8 cellular contexts compared by ENCODE assay signal in genomic region chr4:13627185-13627605, GRCh38. TPM values are rescaled to one million over a fixed set of nuclear protein-coding genes. Genes with fewer than 3 reads are reported as not detected.
DNase-seq lines count a peak whose midpoint lies in the region; ATAC-seq and TF ChIP-seq lines count a peak whose summit lies in the region.

No MANE protein-coding gene starts in this region.

- H3K9me3 Mint-ChIP-seq in CD8-positive, alpha-beta T cell = no peaks in the 10 kb centered on the region

- POLR2A ChIA-PET in CD8-positive, alpha-beta T cell (lab: Charles Lee) = interaction anchor here (1.3 kb wide), 1 partner anchor 15 kb away, joined by 3 read pairs; no protein-coding TSS in a partner anchor

- WGBS in heart right ventricle, 2 donors = 1% methylated on average over 39 to 45 of the region's 45 CpGs

- intact Hi-C loops in CD8-positive, alpha-beta T cell (cut with DNase I, micrococcal nuclease) = loop anchor here (1.0 to 5.0 kb wide), 4 partner anchors 27 to 1375 kb away; partner anchors contain the start of genes RAB28 (in 2 of the 2) and CPEB2 (in 1 of the 2)
- intact Hi-C loops in heart right ventricle (cut with DNase I) = loop anchor here in 2 of 10 donors (5.0 to 10.0 kb wide), 2 partner anchors 142 to 145 kb away; partner anchors contain the start of gene RAB28 (in 2 of the 2)
- intact Hi-C loops in gastrocnemius medialis (cut with DNase I; ENCODE audit: low total_unique reads) = loop anchor here (5.0 to 10.0 kb wide), 2 partner anchors 145 to 1828 kb away; partner anchors contain the start of gene RAB28

- peaks cover 55% of the 10 kb centered on the region for H3K4me1 Mint-ChIP-seq in CD8-positive, alpha-beta T cell (ENCODE audit: low read depth)

- no peaks in the 10 kb centered on the region for H3K27me3 Mint-ChIP-seq in CD8-positive, alpha-beta T cell (ENCODE audit: low read depth)

- peaks cover 24% of the 10 kb centered on the region for H3K36me3 Mint-ChIP-seq in CD8-positive, alpha-beta T cell

- TF ChIP-seq POLR2A in gastrocnemius medialis (IDR thresholded peaks at IDR 0.05) = no peak

- H3K9me3 ChIP-seq in CD8-positive, alpha-beta T cell (ENCODE audit: low read length) = no peaks in the 10 kb centered on the region
- H3K9me3 ChIP-seq in heart right ventricle (no peaks in the 10 kb centered on the region), gastrocnemius medialis (no peaks in the 10 kb centered on the region)

- H3K27ac Mint-ChIP-seq in CD8-positive, alpha-beta T cell = peak overlapping the region; percentile 97

- no peaks in the 10 kb centered on the region for H3K36me3 ChIP-seq in CD8-positive, alpha-beta T cell (ENCODE audit: insufficient read depth, low read length)
- no peaks in the 10 kb centered on the region for H3K36me3 ChIP-seq in heart right ventricle
- H3K36me3 ChIP-seq in gastrocnemius medialis = no peaks in the 10 kb centered on the region

- H3K4me3 ChIP-seq in CD8-positive, alpha-beta T cell (ENCODE audit: low read depth, low read length) = peak overlapping the region; percentile 65
- H3K4me3 ChIP-seq in heart right ventricle (peak overlapping the region; percentile 52 to 97 (median 78)), gastrocnemius medialis (peak overlapping the region; percentile 72 to 95 (median 79))

- peaks cover 26% of the 10 kb centered on the region for H3K4me1 ChIP-seq in CD8-positive, alpha-beta T cell (ENCODE audit: insufficient read depth, low read length)
- H3K4me1 ChIP-seq in heart right ventricle (peaks cover 0 to 55% (median 36%) of the 10 kb centered on the region in 9 donors), gastrocnemius medialis (peaks cover 30 to 41% of the 10 kb centered on the region in 2 donors)

- DNase-seq in CD8-positive, alpha-beta T cell = peak in 4 of 7 experiments; percentile 1 to 43 (median 25)
- peak; percentile 37 for DNase-seq in HK-2 (ENCODE audit: unreplicated experiment)
- peak; percentile 9 for DNase-seq in activated T-cell treated with anti-CD3 and anti-CD28 coated beads for 4 hours
- DNase-seq in heart right ventricle = peak in 1 of 2 donors; percentile 25
- DNase-seq in gastrocnemius medialis = no peak
- no peak for DNase-seq in AG20443 (ENCODE audit: low spot score)
- no peak for DNase-seq in NCI-H2107 treated with DMSO at 0.1 percent for 48 hours (lab: John Stamatoyannopoulos, UW; ENCODE audit: unreplicated experiment)

- CTCF ChIA-PET in CD8-positive, alpha-beta T cell (lab: Charles Lee) = interaction anchor here (1.3 to 3.1 kb wide), 2 partner anchors 21 to 28 kb away, joined by 4 to 27 read pairs; no protein-coding TSS in a partner anchor

- no peaks in the 10 kb centered on the region for H3K27me3 ChIP-seq in CD8-positive, alpha-beta T cell (ENCODE audit: insufficient read depth, low read length)
- no peaks in the 10 kb centered on the region for H3K27me3 ChIP-seq in heart right ventricle
- no peaks in the 10 kb centered on the region for H3K27me3 ChIP-seq in gastrocnemius medialis

- TF ChIP-seq CTCF in CD8-positive, alpha-beta T cell (IDR thresholded peaks at IDR 0.05) = no peak
- TF ChIP-seq CTCF in heart right ventricle (IDR thresholded peaks at IDR 0.05) = no peak
- no peak for TF ChIP-seq CTCF in gastrocnemius medialis (IDR thresholded peaks at IDR 0.05 in 4 of 5, conservative IDR thresholded peaks at IDR 0.05 in 1 of 5)

- in situ Hi-C loops in gastrocnemius medialis (cut with MboI; ENCODE audit: low sequenced_read_pairs in 4 of 4) = loop anchor here in 2 of 4 donors (25.0 kb wide), 1 partner anchor 1385 kb away; the partner anchor contains the start of gene CPEB2 (in 2 of the 2)

- peak overlapping the region; percentile 80 for H3K27ac ChIP-seq in CD8-positive, alpha-beta T cell (ENCODE audit: low read depth, low read length)
- H3K27ac ChIP-seq in heart right ventricle (peak overlapping the region; percentile 88 to 99 (median 96)), gastrocnemius medialis (peak overlapping the region; percentile 87 to 94 (median 88))

- peak overlapping the region; percentile 92 for H3K4me3 Mint-ChIP-seq in CD8-positive, alpha-beta T cell

- ATAC-seq in CD8-positive, alpha-beta T cell = peak; percentile 42
- peak; percentile 21 for ATAC-seq in GM19467 (IDR thresholded peaks at IDR 0.05; ENCODE audit: unreplicated experiment)
- peak in 1 of 8 donors; percentile 3 for ATAC-seq in heart right ventricle
- ATAC-seq in gastrocnemius medialis = peak; percentile 36 to 53

RNA-seq across cellular contexts. Expression of gene BOD1L1, which starts 0.3 kb away (rescaled TPM):
- 10 to 100 TPM; 44.0 to 48.3 TPM for total RNA-seq in CD8-positive, alpha-beta T cell
- total RNA-seq in heart right ventricle (10 to 100 TPM; 16.7 to 28.1 (median 23.6) TPM), gastrocnemius medialis (10 to 100 TPM; 11.9 to 14.7 (median 13.0) TPM)
- 10 to 100 TPM in 1 of 2 donors, 1 to 10 TPM in 1; 7.9 to 15.4 TPM for polyA plus RNA-seq in heart right ventricle

Comparison
In these comparisons a context has a peak if more than half of its experiments do, and no peak if none do; other contexts are left out.
1. DNase-seq: peak in CD8-positive, alpha-beta T cell (4 of 7), HK-2 (single experiment) and activated T-cell treated with anti-CD3 and anti-CD28 coated beads for 4 hours (single experiment); none in gastrocnemius medialis (0 of 2), AG20443 (single experiment) and NCI-H2107 treated with DMSO at 0.1 percent for 48 hours (single experiment).
2. Peak in every context shown above with its lines, with median percentiles within 50 percentile points of each other: H3K27ac ChIP-seq and H3K4me3 ChIP-seq.